ENCODE assay signal across 22 cellular contexts in the genomic region with DNA sequence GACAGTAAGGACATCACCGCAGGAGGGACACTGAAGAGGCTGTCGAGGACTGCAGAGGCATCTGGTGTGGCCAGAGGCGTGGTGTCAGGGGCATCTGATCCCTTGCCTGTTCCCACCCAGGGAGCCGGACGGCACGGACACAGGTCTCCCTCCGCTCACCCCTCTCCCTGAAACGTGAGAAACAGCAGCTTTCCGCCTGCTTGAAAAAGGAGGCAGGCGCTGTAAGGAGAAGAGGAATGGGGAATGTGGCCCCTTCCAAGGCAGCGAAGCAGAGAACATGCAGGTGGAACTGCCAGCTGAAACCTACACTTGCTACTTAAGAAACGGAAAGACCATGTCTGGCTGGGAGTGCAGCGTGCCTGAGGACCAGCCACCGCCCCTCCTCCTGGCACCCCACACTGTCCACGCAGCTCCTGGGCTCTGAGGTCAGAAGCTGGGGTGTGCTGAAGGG.
"Had no signal": no experiment of that assay in that cellular context is flagged by ENCODE, and none has a peak within 500 bp of the region (broad histone marks: within the 10 kb centered on the region; RNA-seq: fewer than 3 reads in every experiment).

No MANE protein-coding gene starts in this region.

- H3K36me3 ChIP-seq: ovary had no signal

- H3K27me3 Mint-ChIP-seq: activated CD4-positive, alpha-beta memory T cell treated with anti-CD3 and anti-CD28 coated beads, Interleukin-2, amount 10 ng/mL, durations not matched to agents 7 days and 5 days; activated naive CD4-positive, alpha-beta T cell treated with anti-CD3 and anti-CD28 coated beads, Interleukin-2, amount 50 U/mL, for 24 hours had no signal

- H3K4me3 Mint-ChIP-seq: activated CD4-positive, alpha-beta memory T cell treated with anti-CD3 and anti-CD28 coated beads, Interleukin-2, amount 10 ng/mL, durations not matched to agents 7 days and 5 days; activated naive CD4-positive, alpha-beta T cell treated with anti-CD3 and anti-CD28 coated beads, Interleukin-2, amount 50 U/mL, for 24 hours; dendritic cell treated with granulocyte-macrophage colony-stimulating factor and Interleukin-4, amounts not matched to agents 40 ng/mL and 50 ng/mL, for 4 days; mesothelial cell of epicardium; neural crest cell had no signal

- ATAC-seq: gastroesophageal sphincter, right lobe of liver had no signal

- H3K27ac ChIP-seq: ascending aorta, esophagus muscularis mucosa, gastroesophageal sphincter, heart left ventricle, ovary, right lobe of liver, testis had no signal

- H3K27ac Mint-ChIP-seq: activated CD4-positive, alpha-beta memory T cell treated with anti-CD3 and anti-CD28 coated beads, Interleukin-2, amount 10 ng/mL, durations not matched to agents 7 days and 5 days; activated naive CD4-positive, alpha-beta T cell treated with anti-CD3 and anti-CD28 coated beads, Interleukin-2, amount 50 U/mL, for 24 hours; dendritic cell treated with granulocyte-macrophage colony-stimulating factor and Interleukin-4, amounts not matched to agents 40 ng/mL and 50 ng/mL, for 4 days; mesothelial cell of epicardium had no signal

- DNase-seq: activated CD4-positive, alpha-beta memory T cell treated with anti-CD3 and anti-CD28 coated beads, Interleukin-2, amount 10 ng/mL, durations not matched to agents 7 days and 5 days; activated CD4-positive, alpha-beta T cell treated with anti-CD3 and anti-CD28 coated beads for 48 hours; activated CD4-positive, CD25-positive, alpha-beta regulatory T cell; activated T-cell treated with anti-CD3 and anti-CD28 coated beads, Interleukin-2, amount 50 U/mL, for 1 hour; cerebellar nuclear complex; effector memory CD4-positive, alpha-beta T cell; small intestine; stimulated activated CD4-positive, alpha-beta T cell treated with anti-CD3 and anti-CD28 coated beads, Interleukin-15, amount 100 ng/mL, for 24 hours; stimulated activated CD4-positive, alpha-beta T cell treated with anti-CD3 and anti-CD28 coated beads, Interleukin-2, amount 100 ng/mL, for 48 hours; T1000; testis had no signal

- H3K4me3 ChIP-seq: ascending aorta, esophagus muscularis mucosa, gastroesophageal sphincter, heart left ventricle, lung, ovary, right lobe of liver, testis had no signal

- H3K4me1 Mint-ChIP-seq: activated CD4-positive, alpha-beta memory T cell treated with anti-CD3 and anti-CD28 coated beads, Interleukin-2, amount 10 ng/mL, durations not matched to agents 7 days and 5 days; activated naive CD4-positive, alpha-beta T cell treated with anti-CD3 and anti-CD28 coated beads, Interleukin-2, amount 50 U/mL, for 24 hours had no signal

- H3K9me3 ChIP-seq: ascending aorta, esophagus muscularis mucosa, gastroesophageal sphincter, heart left ventricle, ovary, right lobe of liver, testis had no signal

- H3K4me1 ChIP-seq: ascending aorta, esophagus muscularis mucosa, gastroesophageal sphincter, heart left ventricle, right lobe of liver, testis had no signal

- H3K27me3 ChIP-seq: ascending aorta, esophagus muscularis mucosa, gastroesophageal sphincter, heart left ventricle, ovary, right lobe of liver, testis had no signal

- H3K9me3 Mint-ChIP-seq: activated CD4-positive, alpha-beta memory T cell treated with anti-CD3 and anti-CD28 coated beads, Interleukin-2, amount 10 ng/mL, durations not matched to agents 7 days and 5 days; activated naive CD4-positive, alpha-beta T cell treated with anti-CD3 and anti-CD28 coated beads, Interleukin-2, amount 50 U/mL, for 24 hours; dendritic cell treated with granulocyte-macrophage colony-stimulating factor and Interleukin-4, amounts not matched to agents 40 ng/mL and 50 ng/mL, for 4 days; mesothelial cell of epicardium; neural crest cell had no signal
